20 cellular contexts compared by ENCODE assay signal in genomic region chr6:8436956-8437355, GRCh38. TPM values are rescaled to one million over a fixed set of nuclear protein-coding genes. Genes with fewer than 3 reads are reported as not detected.
DNase-seq lines count a peak whose midpoint lies in the region; ATAC-seq and TF ChIP-seq lines count a peak whose summit lies in the region.
"Had no signal": no experiment of that assay in that cellular context is flagged by ENCODE, and none has a peak within 500 bp of the region (broad histone marks: within the 10 kb centered on the region; RNA-seq: fewer than 3 reads in every experiment).

No MANE protein-coding gene starts in this region.

- peak overlapping the region in 2 of 5 experiments; percentile 15 to 82 for H3K27ac Mint-ChIP-seq in brain
- H3K27ac Mint-ChIP-seq in neural crest cell (ENCODE audit: unreplicated experiment) = no peak overlapping the region
- H3K27ac Mint-ChIP-seq: endodermal cell, neural progenitor cell had no signal

- ATAC-seq in GM21786 (IDR thresholded peaks at IDR 0.05; ENCODE audit: unreplicated experiment) (no peak), HG03432 (IDR thresholded peaks at IDR 0.05; ENCODE audit: unreplicated experiment) (no peak)
- ATAC-seq: A549; activated T-helper 17 cell treated with anti-CD3 and anti-CD28 coated beads, Interleukin-2, amount 50 U/mL, for 72 hours; left cardiac atrium had no signal

- in situ Hi-C loops in KBM-7 (cut with MboI; ENCODE audit: low pct_unique_long_range_greater_than_20kb, low sequenced_read_pairs) = no loop called here

- TF ChIP-seq CTCF in brain (conservative IDR thresholded peaks at IDR 0.05) (no peak), neural crest cell (conservative IDR thresholded peaks at IDR 0.05) (no peak)

- H3K4me1 Mint-ChIP-seq in brain = peaks cover 43% of the 10 kb centered on the region
- peaks cover 31% of the 10 kb centered on the region for H3K4me1 Mint-ChIP-seq in neural crest cell

- H3K27me3 Mint-ChIP-seq in brain (peaks cover 17% of the 10 kb centered on the region), neural crest cell (ENCODE audit: low read depth) (no peaks in the 10 kb centered on the region)
- H3K27me3 Mint-ChIP-seq: activated T-helper 17 cell treated with anti-CD3 and anti-CD28 coated beads, Interleukin-2, amount 50 U/mL, for 72 hours had no signal

- peaks cover 0 to 8% (median 4%) of the 10 kb centered on the region in 5 experiments for H3K9me3 Mint-ChIP-seq in brain
- H3K9me3 Mint-ChIP-seq in neural crest cell = no peaks in the 10 kb centered on the region
- H3K9me3 Mint-ChIP-seq: activated T-helper 17 cell treated with anti-CD3 and anti-CD28 coated beads, Interleukin-2, amount 50 U/mL, for 72 hours; endodermal cell; neural progenitor cell had no signal

- H3K4me3 Mint-ChIP-seq in brain (peak overlapping the region; percentile 55 to 78 (median 57)), neural crest cell (peak overlapping the region; percentile 95)

- no peaks in the 10 kb centered on the region for H3K36me3 Mint-ChIP-seq in brain
- H3K36me3 Mint-ChIP-seq in neural crest cell (ENCODE audit: low read depth) = peaks cover 3% of the 10 kb centered on the region
- H3K36me3 Mint-ChIP-seq: neural progenitor cell had no signal

- DNase-seq in SKM-1 (lab: John Stamatoyannopoulos, UW; ENCODE audit: unreplicated experiment) = peak; percentile 6
- DNase-seq in SKM-1 treated with dmso at 0.1 percent for 144 hours (lab: John Stamatoyannopoulos, UW; ENCODE audit: unreplicated experiment) = no peak
- DNase-seq in KBM-7 = peak; percentile 18
- no peak for DNase-seq in neural crest cell (ENCODE audit: low read depth, low spot score)
- DNase-seq in activated effector memory CD4-positive, alpha-beta T cell treated with Interleukin-2 at 50 U/mL for 16 hours = no peak
- DNase-seq: activated CD4-positive, alpha-beta T cell treated with anti-CD3 and anti-CD28 coated beads, Interleukin-2, amount 10 ng/mL, durations not matched to agents 24 days and 14 days; amniotic stem cell; DMS 273 treated with DMSO at 0.1 percent for 48 hours; endodermal cell; GF-D8; left cardiac atrium; mesenchymal stem cell; NCI-H146; SW 1271 had no signal

RNA-seq across cellular contexts. Expression of gene SLC35B3, which starts 1.6 kb away (rescaled TPM):
- polyA plus RNA-seq in brain (ENCODE audit: insufficient read depth, low read depth, low replicate concordance) = 12.1 TPM
- total RNA-seq in neural crest cell = 13.3 and 13.9 TPM in 2 replicates

Comparison
In these comparisons a context has a peak if more than half of its experiments do, and no peak if none do; other contexts are left out.
1. DNase-seq: peak in SKM-1 (single experiment) and KBM-7 (single experiment); none in SKM-1 treated with dmso at 0.1 percent for 144 hours (single experiment), neural crest cell (single experiment) and activated effector memory CD4-positive, alpha-beta T cell treated with Interleukin-2 at 50 U/mL for 16 hours (single experiment).